8 cellular contexts compared by ENCODE assay signal in the genomic region with DNA sequence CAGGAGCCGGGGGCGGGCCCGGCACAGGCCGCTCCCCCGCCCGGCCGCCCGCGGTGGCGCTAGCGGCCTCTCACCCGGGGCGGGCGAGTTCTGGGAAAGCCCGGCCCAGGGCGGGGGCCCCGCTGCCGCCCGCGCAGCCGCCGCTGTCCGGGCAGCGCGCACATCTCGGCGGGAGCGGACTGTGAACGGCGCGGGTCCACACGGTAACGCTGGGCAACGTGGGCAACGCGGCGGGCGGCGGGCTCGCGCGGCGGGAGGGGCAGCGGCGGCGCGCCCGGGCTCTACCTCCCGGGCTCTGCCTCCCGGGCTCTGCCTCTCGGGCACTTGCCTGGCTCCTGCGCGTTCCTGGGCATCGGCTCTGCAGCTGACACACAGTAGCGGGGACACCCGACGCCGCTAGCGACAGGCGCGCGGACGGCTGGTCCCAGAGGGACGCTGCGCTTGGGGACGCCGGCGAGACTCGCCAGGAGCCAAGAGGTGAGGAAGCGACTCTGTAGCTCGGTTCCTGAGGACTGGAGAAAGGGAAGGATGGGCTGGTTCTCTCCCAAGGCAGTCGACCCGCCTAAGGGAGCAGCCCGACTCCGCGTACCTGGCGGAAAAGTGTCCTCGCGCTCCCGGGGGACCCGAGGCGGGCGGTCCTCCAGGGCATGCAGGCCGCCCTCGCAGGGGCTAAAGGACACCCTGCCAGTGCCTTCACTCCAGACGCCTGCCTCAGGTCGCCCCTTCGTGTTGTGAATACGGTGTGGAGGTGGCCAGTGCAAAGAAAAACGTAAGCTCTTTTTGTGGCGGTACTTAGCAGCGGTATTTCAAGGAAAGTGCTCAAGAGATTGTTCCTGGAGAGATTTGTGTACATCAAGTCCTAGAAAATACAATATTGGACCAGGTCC. TPM values are rescaled to one million over a fixed set of nuclear protein-coding genes. Genes with fewer than 3 reads are reported as not detected.
A peak's percentile ranks its signal among the peaks of the same experiment; 100 is the strongest.
DNase-seq lines count a peak whose midpoint lies in the region; ATAC-seq, FAIRE-seq and TF ChIP-seq lines count a peak whose summit lies in the region.

PLCE1 (plus strand) TSS at position 150 of the 887 bp plus-strand sequence. CDS start 37,116 bp downstream, outside the sequence.

- intact Hi-C loops in Calu3 (cut with micrococcal nuclease; ENCODE audit: unreplicated experiment) = loop anchor here (5.0 kb wide), 1 partner anchor 48 kb away; no protein-coding TSS in a partner anchor
- intact Hi-C loops in breast epithelium (cut with DNase I; ENCODE audit: low total_unique reads) = no loop called here

- H3K9me3 Mint-ChIP-seq in Calu3 (ENCODE audit: low read depth, unreplicated experiment) = no peaks in the 10 kb centered on the region

- H3K27ac ChIP-seq in breast epithelium (peak within 1 kb of the TSS; percentile 67 to 71), keratinocyte (ENCODE audit: control insufficient read depth, insufficient read depth, low read length) (no peak within 1 kb of the TSS), smooth muscle cell (ENCODE audit: low read depth) (no peak within 1 kb of the TSS)

- peak within 1 kb of the TSS; percentile 81 for H3K4me3 Mint-ChIP-seq in Calu3 (ENCODE audit: low read depth, unreplicated experiment)

- DNase-seq in Calu3 (peak; percentile 59), NCI-H345 treated with DMSO at 0.1 percent for 48 hours (lab: John Stamatoyannopoulos, UW; ENCODE audit: unreplicated experiment) (peak; percentile 18), breast epithelium (ENCODE audit: low spot score in 2 of 2) (no peak), keratinocyte (ENCODE audit: low read depth, low spot score) (no peak), smooth muscle cell (lab: John Stamatoyannopoulos, UW; ENCODE audit: unreplicated experiment) (peak; percentile 26), activated gamma-delta T cell (lab: John Stamatoyannopoulos, UW) (no peak)

- dilution Hi-C loops in keratinocyte (cut with MboI; ENCODE audit: extremely low pct_ligation_motif_present, low sequenced_read_pairs) = no loop called here

- no peak for FAIRE-seq in keratinocyte (lab: Jason Lieb, UNC)

- H3K4me2 ChIP-seq in keratinocyte (ENCODE audit: control insufficient read depth, extremely low read depth, insufficient read depth, low read depth, low read length) (peak within 1 kb of the TSS; percentile 48), smooth muscle cell (peak within 1 kb of the TSS; percentile 98)

- BruUV-seq in Calu3 (replicated peaks; lab: Mats Ljungman, UMichigan) = no TSS peak

- peaks cover 27% of the 10 kb centered on the region for H3F3A ChIP-seq in smooth muscle cell (ENCODE audit: low read depth)

- H3K36me3 ChIP-seq in breast epithelium (no peaks in the 10 kb centered on the region), keratinocyte (ENCODE audit: control insufficient read depth in 2 of 2, extremely low read depth in 1 of 2, insufficient read depth in 2 of 2, low read length in 2 of 2) (no peaks in the 10 kb centered on the region), smooth muscle cell (ENCODE audit: low read depth) (no peaks in the 10 kb centered on the region)

- H3K9me3 ChIP-seq in breast epithelium (no peaks in the 10 kb centered on the region), keratinocyte (ENCODE audit: control insufficient read depth, low read depth, low read length) (no peaks in the 10 kb centered on the region), smooth muscle cell (replicated peaks; ENCODE audit: low read depth) (no peaks in the 10 kb centered on the region)

- H3K27ac Mint-ChIP-seq in Calu3 (ENCODE audit: unreplicated experiment) = peak within 1 kb of the TSS; percentile 5

- no peak for TF ChIP-seq POLR2A in breast epithelium (IDR thresholded peaks at IDR 0.05)

- TF ChIP-seq CTCF in Calu3 (IDR thresholded peaks at IDR 0.05; ENCODE audit: unreplicated experiment) = no peak
- no peak for TF ChIP-seq CTCF in breast epithelium (IDR thresholded peaks at IDR 0.05)
- TF ChIP-seq CTCF in keratinocyte (optimal IDR thresholded peaks at IDR 0.05 in 1 of 3, IDR thresholded peaks at IDR 0.05 in 1 of 3, conservative IDR thresholded peaks at IDR 0.05 in 1 of 3; ENCODE audit: extremely low read depth in 1 of 3, insufficient read depth in 2 of 3, low read length in 3 of 3) = no peak
- no peak for TF ChIP-seq CTCF in smooth muscle cell (IDR thresholded peaks at IDR 0.05; ENCODE audit: borderline replicate concordance, insufficient read depth, poor library complexity, severe bottlenecking)

- peaks cover 37% of the 10 kb centered on the region for H3K4me1 Mint-ChIP-seq in Calu3 (ENCODE audit: low read depth, unreplicated experiment)

- H3K27me3 ChIP-seq in breast epithelium = no peaks in the 10 kb centered on the region
- peaks cover 52% of the 10 kb centered on the region for H3K27me3 ChIP-seq in keratinocyte (ENCODE audit: control insufficient read depth, extremely low read depth, insufficient read depth, low read length)
- H3K27me3 ChIP-seq in smooth muscle cell (ENCODE audit: low read depth) = no peaks in the 10 kb centered on the region

- H3K79me2 ChIP-seq in keratinocyte (ENCODE audit: control insufficient read depth, insufficient read depth, low read length) = no peaks in the 10 kb centered on the region
- H3K79me2 ChIP-seq in smooth muscle cell (ENCODE audit: low read depth) = peaks cover 25% of the 10 kb centered on the region

- H3K9me1 ChIP-seq in keratinocyte (ENCODE audit: control insufficient read depth, extremely low read depth, insufficient read depth, low read length) = no peaks in the 10 kb centered on the region

- ATAC-seq in GM21526 (IDR thresholded peaks at IDR 0.05; ENCODE audit: low FRiP score, unreplicated experiment) (peak; percentile 81), GM19395 (IDR thresholded peaks at IDR 0.05; ENCODE audit: unreplicated experiment) (no peak)

- H3K4me3 ChIP-seq in breast epithelium = peak within 1 kb of the TSS; percentile 63 to 80 (median 80)
- peak within 1 kb of the TSS; percentile 17 to 56 (median 34) for H3K4me3 ChIP-seq in keratinocyte (ENCODE audit: control insufficient read depth in 2 of 3, extremely low read depth in 1 of 3, insufficient read depth in 2 of 3, low read depth in 1 of 3, low read length in 3 of 3)
- peak within 1 kb of the TSS; percentile 85 for H3K4me3 ChIP-seq in smooth muscle cell

- CTCF ChIA-PET in Calu3 (lab: Charles Lee) = interaction anchor here (0.5 to 1.7 kb wide), 2 partner anchors 12 to 18 kb away, joined by 3 to 5 read pairs; no protein-coding TSS in a partner anchor

- peaks cover 47% of the 10 kb centered on the region for H3K27me3 Mint-ChIP-seq in Calu3 (ENCODE audit: unreplicated experiment)

- H4K20me1 ChIP-seq in keratinocyte (ENCODE audit: control insufficient read depth, extremely low read depth, insufficient read depth, low read length) (no peaks in the 10 kb centered on the region), smooth muscle cell (ENCODE audit: low read depth) (no peaks in the 10 kb centered on the region)

- WGBS in smooth muscle cell (ENCODE audit: low lambda C conversion rate) = under 1% methylated on average over 53 of the region's 92 CpGs

- H3K9ac ChIP-seq in keratinocyte (ENCODE audit: control insufficient read depth, extremely low read depth, insufficient read depth, low read length) (no peak within 1 kb of the TSS), smooth muscle cell (ENCODE audit: low read depth) (no peak within 1 kb of the TSS)

- H3K36me3 Mint-ChIP-seq in Calu3 (ENCODE audit: insufficient read depth, unreplicated experiment) = peaks cover 4% of the 10 kb centered on the region

- H3K4me1 ChIP-seq in breast epithelium = peaks cover 0 to 8% of the 10 kb centered on the region in 2 donors
- no peaks in the 10 kb centered on the region for H3K4me1 ChIP-seq in keratinocyte (ENCODE audit: control insufficient read depth, extremely low read depth, insufficient read depth, low read length)
- H3K4me1 ChIP-seq in smooth muscle cell (ENCODE audit: low read depth) = peaks cover 20% of the 10 kb centered on the region

- no peak within 1 kb of the TSS for H2AFZ ChIP-seq in keratinocyte (ENCODE audit: control insufficient read depth, low read length)
- peak within 1 kb of the TSS; percentile 96 for H2AFZ ChIP-seq in smooth muscle cell (ENCODE audit: low read depth)

RNA-seq across cellular contexts. Expression of gene PLCE1, which starts in this region (rescaled TPM):
- total RNA-seq in Calu3 (2022) (1.8 and 3.2 TPM in 2 replicates), breast epithelium (10 to 100 TPM in 1 of 3 donors, 1 to 10 TPM in 2; 6.2 to 14.1 (median 7.0) TPM), smooth muscle cell (4.5 and 5.6 TPM in 2 replicates)
- polyA plus RNA-seq in keratinocyte (0.01 TPM in 2 of 3 replicates, not detected in the other), smooth muscle cell (2.1 and 4.0 TPM in 2 replicates)
- polyA plus RNA-seq in keratinocyte (2011; ENCODE audit: low read depth) = 0.02 TPM
- polyA plus RNA-seq in keratinocyte (2011; cell fraction: cytosol; rRNA removed) = 0.01 TPM in 1 of 2 replicates, not detected in the other
- polyA plus RNA-seq in keratinocyte (2011; cell fraction: nucleus; rRNA removed) = 0.03 and 0.04 TPM in 2 replicates
- 0.13 and 0.30 TPM in 2 replicates for polyA plus RNA-seq in keratinocyte (2012; ENCODE audit: low replicate concordance)
- polyA minus RNA-seq in keratinocyte = 0.13 to 0.23 TPM in 2 of 3 replicates, not detected in the other
- polyA minus RNA-seq in keratinocyte (2011; cell fraction: cytosol; rRNA and poly(A)+ RNA removed) = not detected
- under 0.01 and 0.08 TPM in 2 replicates for polyA minus RNA-seq in keratinocyte (2011; cell fraction: nucleus; rRNA and poly(A)+ RNA removed)

Comparison
In these comparisons a context has a peak if more than half of its experiments do, and no peak if none do; other contexts are left out.
1. DNase-seq: peak in Calu3 (single experiment), NCI-H345 treated with DMSO at 0.1 percent for 48 hours (single experiment) and smooth muscle cell (single experiment); none in breast epithelium (0 of 2), keratinocyte (single experiment) and activated gamma-delta T cell (single experiment).
2. H3K27ac ChIP-seq: peak in breast epithelium (2 of 2); none in keratinocyte (single experiment) and smooth muscle cell (single experiment).
3. H3K4me3 ChIP-seq: peak in every context shown above with its lines; median percentile 85 in smooth muscle cell; 80 in breast epithelium; 34 in keratinocyte.